ENCODE assay signal across 12 cellular contexts in genomic region chr5:2740051-2740848, GRCh38. TPM values are rescaled to one million over a fixed set of nuclear protein-coding genes. Genes with fewer than 3 reads are reported as not detected.
DNase-seq lines count a peak whose midpoint lies in the region; ATAC-seq, FAIRE-seq and TF ChIP-seq lines count a peak whose summit lies in the region.
"Had no signal": no experiment of that assay in that cellular context is flagged by ENCODE, and none has a peak within 500 bp of the region (broad histone marks: within the 10 kb centered on the region; RNA-seq: fewer than 3 reads in every experiment).

No MANE protein-coding gene starts in this region.

- peaks cover 17% of the 10 kb centered on the region for H3K27me3 Mint-ChIP-seq in glutamatergic neuron (ENCODE audit: unreplicated experiment)
- H3K27me3 Mint-ChIP-seq in stimulated activated naive B cell treated with anti-CD40 and anti-IgM and Interleukin-4, amounts not matched to agents 10 μg/mL and 1 μg/mL and 100 μg/mL, for 72 hours: peaks cover 53 to 73% of the 10 kb centered on the region in 2 donors

- peak overlapping the region; percentile 27 for H3K23ac ChIP-seq in trophoblast cell (ENCODE audit: low read length)

- H3K79me1 ChIP-seq in trophoblast cell (ENCODE audit: low read length): no peaks in the 10 kb centered on the region

- no peak overlapping the region for H3K27ac Mint-ChIP-seq in glutamatergic neuron (ENCODE audit: unreplicated experiment)
- H3K27ac Mint-ChIP-seq in stimulated activated naive B cell treated with anti-CD40 and anti-IgM and Interleukin-4, amounts not matched to agents 10 μg/mL and 1 μg/mL and 100 μg/mL, for 72 hours: no peak overlapping the region
- no peak overlapping the region for H3K27ac Mint-ChIP-seq in stimulated activated effector memory CD8-positive, alpha-beta T cell treated with anti-CD3 and anti-CD28 coated beads, Interleukin-12 subunit alpha, Interleukin-12 subunit beta, amount 100 ng/mL, for 72 hours
- H3K27ac Mint-ChIP-seq: CD4-positive, alpha-beta memory T cell; naive B cell had no signal

- no peak overlapping the region for H4K12ac ChIP-seq in trophoblast cell (ENCODE audit: low read depth, low read length)

- H3K4me3 Mint-ChIP-seq in glutamatergic neuron (ENCODE audit: unreplicated experiment): peak overlapping the region; percentile 42
- H3K4me3 Mint-ChIP-seq in stimulated activated naive B cell treated with anti-CD40 and anti-IgM and Interleukin-4, amounts not matched to agents 10 μg/mL and 1 μg/mL and 100 μg/mL, for 72 hours: no peak overlapping the region
- no peak overlapping the region for H3K4me3 Mint-ChIP-seq in stimulated activated effector memory CD8-positive, alpha-beta T cell treated with anti-CD3 and anti-CD28 coated beads, Interleukin-12 subunit alpha, Interleukin-12 subunit beta, amount 100 ng/mL, for 72 hours
- H3K4me3 Mint-ChIP-seq: naive B cell had no signal

- no peak overlapping the region for H3K4ac ChIP-seq in trophoblast cell (ENCODE audit: low read depth, low read length)

- H3K9ac ChIP-seq in BLaER1 treated with 17β-estradiol and CSF1 and Interleukin-3, amounts not matched to agents 10 nM and 100 nM: peak overlapping the region in 8 of 11 experiments; percentile 65 to 83 (median 77); a peak in 14 of 22 replicates
- no peak overlapping the region for H3K9ac ChIP-seq in trophoblast cell (ENCODE audit: low read length)

- no peak for FAIRE-seq in GM19239 (lab: Jason Lieb, UNC)

- peak overlapping the region; percentile 57 to 71 (median 65); a peak in 17 of 20 replicates for H3K4me3 ChIP-seq in BLaER1 treated with 17β-estradiol and CSF1 and Interleukin-3, amounts not matched to agents 10 nM and 100 nM
- H3K4me3 ChIP-seq in SJSA1 (peak overlapping the region; percentile 59; the same call in 1 of the 2 replicates), trophoblast cell (ENCODE audit: low read depth, low read length) (no peak overlapping the region)

- no peak for DNase-seq in SJSA1 (ENCODE audit: low read depth in 1 of 2, low spot score in 2 of 2)
- peak; percentile 51 for DNase-seq in glutamatergic neuron
- DNase-seq in trophoblast cell: no peak
- DNase-seq in stimulated activated naive B cell treated with anti-CD40 and anti-IgM and Interleukin-4, amounts not matched to agents 10 μg/mL and 1 μg/mL and 100 μg/mL, for 72 hours: no peak
- no peak for DNase-seq in stimulated activated effector memory CD8-positive, alpha-beta T cell treated with anti-CD3 and anti-CD28 coated beads, Interleukin-12 subunit alpha, Interleukin-12 subunit beta, amount 100 ng/mL, for 72 hours (ENCODE audit: low spot score in 2 of 2)
- no peak for DNase-seq in GM19239 (ENCODE audit: insufficient read length, low spot score)
- DNase-seq: CD4-positive, alpha-beta memory T cell; naive B cell; NCI-H510A; stimulated activated CD4-positive, alpha-beta T cell treated with anti-CD3 and anti-CD28 coated beads, Interleukin-12 subunit alpha, Interleukin-12 subunit beta, amount 100 ng/mL, for 4 hours had no signal

- no peak for TF ChIP-seq CTCF in glutamatergic neuron (IDR thresholded peaks at IDR 0.05; ENCODE audit: partially characterized antibody, unreplicated experiment)

- H3K4me1 Mint-ChIP-seq in glutamatergic neuron (ENCODE audit: low read depth, unreplicated experiment): peaks cover 28% of the 10 kb centered on the region
- peaks cover 0 to 5% of the 10 kb centered on the region in 2 donors for H3K4me1 Mint-ChIP-seq in stimulated activated naive B cell treated with anti-CD40 and anti-IgM and Interleukin-4, amounts not matched to agents 10 μg/mL and 1 μg/mL and 100 μg/mL, for 72 hours
- no peaks in the 10 kb centered on the region for H3K4me1 Mint-ChIP-seq in stimulated activated effector memory CD8-positive, alpha-beta T cell treated with anti-CD3 and anti-CD28 coated beads, Interleukin-12 subunit alpha, Interleukin-12 subunit beta, amount 100 ng/mL, for 72 hours
- H3K4me1 Mint-ChIP-seq: CD4-positive, alpha-beta memory T cell; naive B cell had no signal

- H3K36me3 ChIP-seq in BLaER1 treated with 17β-estradiol and CSF1 and Interleukin-3, amounts not matched to agents 10 nM and 100 nM: peaks cover 8 to 39% (median 34%) of the 10 kb centered on the region in 11 experiments; a peak in 20 of 22 replicates
- H3K36me3 ChIP-seq in SJSA1 (peaks cover 10% of the 10 kb centered on the region), trophoblast cell (ENCODE audit: control insufficient read depth in 1 of 2, insufficient read depth in 2 of 2, low read length in 2 of 2) (peaks cover 2% of the 10 kb centered on the region in 2 experiments)

- no peak overlapping the region for H2BK120ac ChIP-seq in trophoblast cell (ENCODE audit: insufficient read depth, low read length, poor library complexity)

- H3K9me3 ChIP-seq in BLaER1 treated with 17β-estradiol and CSF1 and Interleukin-3, amounts not matched to agents 10 nM and 100 nM (replicated peaks in 1 of 11): peaks cover 0 to 9% (median 0%) of the 10 kb centered on the region in 11 experiments; a peak in 2 of 22 replicates
- H3K9me3 ChIP-seq in SJSA1 (replicated peaks) (no peaks in the 10 kb centered on the region), trophoblast cell (ENCODE audit: insufficient read depth, low read depth, low read length) (peaks cover 3% of the 10 kb centered on the region)

- H3K18ac ChIP-seq in trophoblast cell (ENCODE audit: low read length): no peak overlapping the region

- H3K4me1 ChIP-seq in BLaER1 treated with 17β-estradiol and CSF1 and Interleukin-3, amounts not matched to agents 10 nM and 100 nM: peaks cover 15 to 37% (median 27%) of the 10 kb centered on the region in 10 experiments
- H3K4me1 ChIP-seq in SJSA1 (replicated peaks) (peaks cover 7% of the 10 kb centered on the region), trophoblast cell (ENCODE audit: control insufficient read depth in 1 of 2, insufficient read depth in 2 of 2, low read length in 2 of 2) (peaks cover 3 to 14% of the 10 kb centered on the region in 2 experiments)

- H2BK12ac ChIP-seq in trophoblast cell (ENCODE audit: low read length): no peak overlapping the region

- ATAC-seq in stimulated activated naive B cell treated with anti-CD40 and anti-IgM and Interleukin-4, amounts not matched to agents 10 μg/mL and 1 μg/mL and 100 μg/mL, for 72 hours (replicated peaks): no peak
- no peak for ATAC-seq in stimulated activated effector memory CD8-positive, alpha-beta T cell treated with anti-CD3 and anti-CD28 coated beads, Interleukin-12 subunit alpha, Interleukin-12 subunit beta, amount 100 ng/mL, for 72 hours
- no peak for ATAC-seq in HG03135 (IDR thresholded peaks at IDR 0.05; ENCODE audit: unreplicated experiment)

- peak overlapping the region; percentile 76 to 87 (median 80) for H3K4me2 ChIP-seq in BLaER1 treated with 17β-estradiol and CSF1 and Interleukin-3, amounts not matched to agents 10 nM and 100 nM
- peak overlapping the region; percentile 86 for H3K4me2 ChIP-seq in trophoblast cell (ENCODE audit: low read length)

- peaks cover 27 to 62% (median 44%) of the 10 kb centered on the region in 11 experiments for H3K27me3 ChIP-seq in BLaER1 treated with 17β-estradiol and CSF1 and Interleukin-3, amounts not matched to agents 10 nM and 100 nM
- H3K27me3 ChIP-seq in SJSA1 (replicated peaks) (0 out of 2 replicates have a peak, but pooled peaks cover 5% of the 10 kb centered on the region), trophoblast cell (ENCODE audit: insufficient read depth, low read length) (peaks cover 49% of the 10 kb centered on the region)

- H3K27ac ChIP-seq in BLaER1 treated with 17β-estradiol and CSF1 and Interleukin-3, amounts not matched to agents 10 nM and 100 nM: peak overlapping the region in 4 of 11 experiments; percentile 65 to 75 (median 68); a peak in 7 of 22 replicates
- H3K27ac ChIP-seq in SJSA1 (no peak overlapping the region), trophoblast cell (ENCODE audit: low read depth, low read length) (no peak overlapping the region)

- H4K20me1 ChIP-seq in BLaER1 treated with 17β-estradiol and CSF1 and Interleukin-3, amounts not matched to agents 10 nM and 100 nM: peaks cover 33 to 53% (median 48%) of the 10 kb centered on the region in 11 experiments; a peak in 21 of 22 replicates

- WGBS in trophoblast cell (ENCODE audit: extremely low coverage, insufficient coverage, insufficient read length): no CpG with 5 or more reads among the region's 58 CpGs

- H3K14ac ChIP-seq in trophoblast cell (ENCODE audit: low read length): no peak overlapping the region

- H3K79me2 ChIP-seq in trophoblast cell (ENCODE audit: control insufficient read depth, insufficient read depth, low read length, poor library complexity): no peaks in the 10 kb centered on the region

- H4K8ac ChIP-seq in trophoblast cell (ENCODE audit: low read depth, low read length): no peak overlapping the region

- H2BK5ac ChIP-seq in trophoblast cell (ENCODE audit: low read depth, low read length, poor library complexity): no peak overlapping the region

- H2AK5ac ChIP-seq in trophoblast cell (ENCODE audit: low read length): no peak overlapping the region

- peaks cover 7% of the 10 kb centered on the region for H3K9me3 Mint-ChIP-seq in glutamatergic neuron (ENCODE audit: unreplicated experiment)
- no peaks in the 10 kb centered on the region for H3K9me3 Mint-ChIP-seq in stimulated activated naive B cell treated with anti-CD40 and anti-IgM and Interleukin-4, amounts not matched to agents 10 μg/mL and 1 μg/mL and 100 μg/mL, for 72 hours
- no peaks in the 10 kb centered on the region for H3K9me3 Mint-ChIP-seq in stimulated activated effector memory CD8-positive, alpha-beta T cell treated with anti-CD3 and anti-CD28 coated beads, Interleukin-12 subunit alpha, Interleukin-12 subunit beta, amount 100 ng/mL, for 72 hours

- no peak overlapping the region for H2AFZ ChIP-seq in trophoblast cell (ENCODE audit: insufficient read depth, low read length, poor library complexity)

- H4K91ac ChIP-seq in trophoblast cell (ENCODE audit: low read depth, low read length): no peak overlapping the region

- H3K36me3 Mint-ChIP-seq in glutamatergic neuron (ENCODE audit: unreplicated experiment): peaks cover 22% of the 10 kb centered on the region
- peaks cover 0 to 2% of the 10 kb centered on the region in 2 donors for H3K36me3 Mint-ChIP-seq in stimulated activated naive B cell treated with anti-CD40 and anti-IgM and Interleukin-4, amounts not matched to agents 10 μg/mL and 1 μg/mL and 100 μg/mL, for 72 hours
- no peaks in the 10 kb centered on the region for H3K36me3 Mint-ChIP-seq in stimulated activated effector memory CD8-positive, alpha-beta T cell treated with anti-CD3 and anti-CD28 coated beads, Interleukin-12 subunit alpha, Interleukin-12 subunit beta, amount 100 ng/mL, for 72 hours
- H3K36me3 Mint-ChIP-seq: CD4-positive, alpha-beta memory T cell; naive B cell had no signal

RNA-seq across cellular contexts. Expression of gene IRX2, which starts 11.2 kb away (rescaled TPM):
- 16.4 and 16.7 TPM in 2 replicates for total RNA-seq in SJSA1 (2014; rRNA removed; shearing (Covaris generic))
- 60.7 TPM for total RNA-seq in glutamatergic neuron (ENCODE audit: unreplicated experiment)
- 10.2 and 10.7 TPM in 2 replicates for polyA plus RNA-seq in trophoblast cell (2013)
- total RNA-seq: CD4-positive, alpha-beta memory T cell had no signal
- polyA plus RNA-seq: CD4-positive, alpha-beta memory T cell had no signal
